ENCODE assay signal across 22 cellular contexts in the genomic region with DNA sequence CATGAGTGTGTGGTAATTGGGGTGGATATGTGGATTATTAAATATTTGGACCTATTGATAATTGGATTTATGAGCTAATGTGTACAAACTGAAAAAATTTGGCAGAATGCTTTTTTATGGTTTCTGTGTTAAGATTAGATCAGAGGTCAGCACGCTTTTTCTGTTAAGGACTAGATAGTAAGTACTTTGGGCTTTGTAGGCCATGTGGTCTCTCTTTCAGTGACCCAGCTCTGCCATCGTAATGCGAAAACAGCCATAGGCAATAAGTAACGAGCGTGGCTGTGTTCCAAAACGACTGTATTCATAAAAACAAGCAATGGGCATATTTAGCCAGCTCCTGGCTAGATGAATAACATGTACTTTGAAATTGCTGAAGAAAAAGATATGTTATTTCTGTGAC.
"Had no signal": no experiment of that assay in that cellular context is flagged by ENCODE, and none has a peak within 500 bp of the region (broad histone marks: within the 10 kb centered on the region; RNA-seq: fewer than 3 reads in every experiment).

No MANE protein-coding gene starts in this region.

- H3K4me3 ChIP-seq: breast epithelium, esophagus muscularis mucosa, neural progenitor cell, prostate gland, right atrium auricular region, skin epidermis, suprapubic skin had no signal

- H2AFZ ChIP-seq: neural progenitor cell had no signal

- H3K4me2 ChIP-seq: neural progenitor cell had no signal

- DNase-seq: activated CD4-positive, alpha-beta T cell treated with anti-CD3 and anti-CD28 coated beads for 48 hours; activated CD4-positive, CD25-positive, alpha-beta regulatory T cell; activated CD8-positive, alpha-beta T cell treated with anti-CD3 and anti-CD28 coated beads for 36 hours; activated naive CD4-positive, alpha-beta T cell treated with anti-CD3 and anti-CD28 coated beads for 36 hours; activated T-cell treated with anti-CD3 and anti-CD28 coated beads, Interleukin-2, amount 50 U/mL, for 24 hours; aorta; cortex of kidney; effector CD4-positive, alpha-beta T cell; immature natural killer cell; kidney glomerular epithelial cell; left ventricle myocardium superior; naive thymus-derived CD4-positive, alpha-beta T cell; stimulated activated CD4-positive, alpha-beta T cell treated with anti-CD3 and anti-CD28 coated beads, Interleukin-15, amount 100 ng/mL, for 24 hours; stimulated activated CD4-positive, alpha-beta T cell treated with anti-CD3 and anti-CD28 coated beads, Interleukin-2, amount 100 ng/mL, for 48 hours; stimulated activated naive CD8-positive, alpha-beta T cell treated with anti-CD3 and anti-CD28 coated beads, Interleukin-15, amount 100 ng/mL, for 72 hours had no signal

- H3K9ac ChIP-seq: neural progenitor cell had no signal

- H3K9me3 ChIP-seq: prostate gland had no signal

- H3K27me3 ChIP-seq: breast epithelium, esophagus muscularis mucosa, neural progenitor cell, right atrium auricular region, suprapubic skin had no signal

- H3K27ac ChIP-seq: breast epithelium, esophagus muscularis mucosa, neural progenitor cell, prostate gland, right atrium auricular region, skin epidermis, suprapubic skin had no signal

- H3K4me1 ChIP-seq: breast epithelium, esophagus muscularis mucosa, neural progenitor cell, prostate gland, right atrium auricular region, suprapubic skin had no signal

- ATAC-seq: activated CD8-positive, alpha-beta T cell treated with anti-CD3 and anti-CD28 coated beads for 36 hours; left ventricle myocardium superior; naive thymus-derived CD4-positive, alpha-beta T cell; stimulated activated naive CD8-positive, alpha-beta T cell treated with anti-CD3 and anti-CD28 coated beads, Interleukin-15, amount 100 ng/mL, for 72 hours had no signal

- H3K36me3 ChIP-seq: breast epithelium, prostate gland had no signal
